Comparison of ENCODE assay signal across 8 cellular contexts in genomic region chr7:47435889-47436312, GRCh38.
DNase-seq lines count a peak whose midpoint lies in the region; TF ChIP-seq lines count a peak whose summit lies in the region.

No MANE protein-coding gene starts in this region.

- CTCF ChIA-PET in activated naive CD4-positive, alpha-beta T cell treated with anti-CD3 and anti-CD28 coated beads for 36 hours (lab: Charles Lee) = no interaction called here

- H3K27me3 ChIP-seq in NT2/D1 (ENCODE audit: insufficient read depth, insufficient read length) = no peaks in the 10 kb centered on the region

- intact Hi-C loops in activated naive CD4-positive, alpha-beta T cell treated with anti-CD3 and anti-CD28 coated beads for 36 hours (cut with micrococcal nuclease) = no loop called here

- H3K4me1 Mint-ChIP-seq in activated naive CD4-positive, alpha-beta T cell treated with anti-CD3 and anti-CD28 coated beads for 36 hours (ENCODE audit: low read depth) = no peaks in the 10 kb centered on the region
- no peaks in the 10 kb centered on the region for H3K4me1 Mint-ChIP-seq in endothelial cell (ENCODE audit: unreplicated experiment)
- H3K4me1 Mint-ChIP-seq in mesothelial cell of epicardium = peaks cover 1% of the 10 kb centered on the region

- H3K4me1 ChIP-seq in NT2/D1 (ENCODE audit: insufficient read depth, insufficient read length) = peaks cover 2% of the 10 kb centered on the region

- H3K4me3 ChIP-seq in NT2/D1 (ENCODE audit: insufficient read length, low read depth) = no peak overlapping the region

- no peaks in the 10 kb centered on the region for H3K9me3 Mint-ChIP-seq in activated naive CD4-positive, alpha-beta T cell treated with anti-CD3 and anti-CD28 coated beads for 36 hours
- no peaks in the 10 kb centered on the region for H3K9me3 Mint-ChIP-seq in endothelial cell (ENCODE audit: unreplicated experiment)
- H3K9me3 Mint-ChIP-seq in mesothelial cell of epicardium = no peaks in the 10 kb centered on the region

- H3K27me3 Mint-ChIP-seq in activated naive CD4-positive, alpha-beta T cell treated with anti-CD3 and anti-CD28 coated beads for 36 hours (ENCODE audit: low read depth) = no peaks in the 10 kb centered on the region
- peaks cover 1% of the 10 kb centered on the region for H3K27me3 Mint-ChIP-seq in endothelial cell (ENCODE audit: unreplicated experiment)
- H3K27me3 Mint-ChIP-seq in mesothelial cell of epicardium (ENCODE audit: low read depth) = no peaks in the 10 kb centered on the region

- no peaks in the 10 kb centered on the region for H3K36me3 Mint-ChIP-seq in activated naive CD4-positive, alpha-beta T cell treated with anti-CD3 and anti-CD28 coated beads for 36 hours (ENCODE audit: low read depth)
- H3K36me3 Mint-ChIP-seq in endothelial cell (ENCODE audit: low read depth, unreplicated experiment) (no peaks in the 10 kb centered on the region), mesothelial cell of epicardium (peaks cover 35% of the 10 kb centered on the region)

- no peak overlapping the region for H3K9ac ChIP-seq in NT2/D1 (ENCODE audit: insufficient read length, low read depth)

- H3K4me3 Mint-ChIP-seq in activated naive CD4-positive, alpha-beta T cell treated with anti-CD3 and anti-CD28 coated beads for 36 hours = no peak overlapping the region
- H3K4me3 Mint-ChIP-seq in endothelial cell (ENCODE audit: unreplicated experiment) (no peak overlapping the region), mesothelial cell of epicardium (no peak overlapping the region)

- no peak for TF ChIP-seq CTCF in endothelial cell (IDR thresholded peaks at IDR 0.05; ENCODE audit: unreplicated experiment)
- TF ChIP-seq CTCF in mesothelial cell of epicardium (IDR thresholded peaks at IDR 0.05; ENCODE audit: unreplicated experiment) = peak; percentile 30

- H3K36me3 ChIP-seq in NT2/D1 (ENCODE audit: insufficient read depth, insufficient read length, low read length) = peaks cover 75% of the 10 kb centered on the region

- H3K9me3 ChIP-seq in NT2/D1 (ENCODE audit: insufficient read depth, low read length) = no peaks in the 10 kb centered on the region

- DNase-seq in activated naive CD4-positive, alpha-beta T cell treated with anti-CD3 and anti-CD28 coated beads for 36 hours = peak; percentile 11
- DNase-seq in activated naive CD4-positive, alpha-beta T cell treated with anti-CD3 and anti-CD28 coated beads, Interleukin-2, amount 50 U/mL, for 16 hours = no peak
- DNase-seq in NT2/D1 (ENCODE audit: low read depth, low spot score) (peak; percentile 56), endothelial cell (ENCODE audit: low spot score) (peak; percentile 52), mesothelial cell of epicardium (ENCODE audit: low spot score in 2 of 2, unreplicated experiment in 2 of 2) (no peak), GM19240 (ENCODE audit: insufficient read length, low spot score) (no peak), germinal center (ENCODE audit: low spot score) (no peak), NCI-H128 (lab: John Stamatoyannopoulos, UW; ENCODE audit: unreplicated experiment) (no peak)

- no peak overlapping the region for H3K27ac Mint-ChIP-seq in activated naive CD4-positive, alpha-beta T cell treated with anti-CD3 and anti-CD28 coated beads for 36 hours
- H3K27ac Mint-ChIP-seq in endothelial cell (ENCODE audit: unreplicated experiment) (no peak overlapping the region), mesothelial cell of epicardium (no peak overlapping the region)

Comparison
In these comparisons a context has a peak if more than half of its experiments do, and no peak if none do; other contexts are left out.
1. DNase-seq: peak in activated naive CD4-positive, alpha-beta T cell treated with anti-CD3 and anti-CD28 coated beads for 36 hours (single experiment), NT2/D1 (single experiment) and endothelial cell (single experiment); none in activated naive CD4-positive, alpha-beta T cell treated with anti-CD3 and anti-CD28 coated beads, Interleukin-2, amount 50 U/mL, for 16 hours (single experiment), mesothelial cell of epicardium (0 of 2), GM19240 (single experiment), germinal center (single experiment) and NCI-H128 (single experiment).